Comparison of ENCODE assay signal across 11 cellular contexts in the genomic region with DNA sequence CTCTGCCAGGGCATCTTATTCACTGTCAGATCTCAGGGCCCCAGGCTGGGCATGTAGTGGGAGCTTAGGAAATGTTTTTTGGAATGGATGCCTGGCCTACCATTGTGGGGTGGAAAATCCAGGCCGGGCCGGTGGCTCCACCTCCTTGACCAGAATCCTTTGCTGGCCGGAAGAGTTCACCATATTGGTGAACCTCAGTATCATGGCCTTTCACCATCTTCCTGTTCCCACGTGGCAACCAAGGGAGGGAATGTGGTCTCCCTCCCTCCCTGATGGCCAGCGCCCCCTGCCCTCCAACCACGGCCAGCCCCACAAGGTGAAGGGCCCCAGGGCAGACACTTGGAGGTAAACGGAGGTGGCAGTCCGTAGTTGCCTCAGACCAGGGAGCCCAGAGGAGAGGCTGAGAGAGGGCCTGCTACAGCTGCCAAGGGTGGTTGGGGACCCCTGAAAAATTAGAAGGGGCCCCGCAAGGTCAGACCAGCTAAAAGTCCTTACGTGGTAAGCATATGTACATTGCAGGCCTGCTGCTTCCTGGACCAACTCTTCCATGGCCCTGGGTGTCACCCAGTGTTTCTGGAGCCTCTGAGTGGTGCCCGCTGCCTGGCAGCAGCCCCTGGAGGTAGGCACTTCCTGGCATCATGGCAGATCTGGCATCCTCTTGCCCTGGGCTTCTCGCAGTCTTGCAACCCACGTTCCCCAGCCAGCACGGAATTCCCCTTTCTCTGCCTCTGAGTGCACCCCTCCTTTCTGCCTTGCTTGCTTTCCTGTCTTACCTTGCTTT.
DNase-seq lines count a peak whose midpoint lies in the region; ATAC-seq, FAIRE-seq and TF ChIP-seq lines count a peak whose summit lies in the region.
"Had no signal": no experiment of that assay in that cellular context is flagged by ENCODE, and none has a peak within 500 bp of the region (broad histone marks: within the 10 kb centered on the region; RNA-seq: fewer than 3 reads in every experiment).

No MANE protein-coding gene starts in this region.

- peak overlapping the region in 1 of 2 experiments; percentile 39; a peak in 1 of 4 replicates for H3K9ac ChIP-seq in K562 (ENCODE audit: insufficient read depth in 1 of 2, low read depth in 2 of 2, low read length in 2 of 2)

- no peak for TF ChIP-seq CTCF in left ventricle myocardium inferior (IDR thresholded peaks at IDR 0.05; ENCODE audit: borderline replicate concordance)
- TF ChIP-seq CTCF in K562 (IDR thresholded peaks at IDR 0.05 in 2 of 3, conservative IDR thresholded peaks at IDR 0.05 in 1 of 3; ENCODE audit: insufficient read depth in 2 of 3, low read depth in 1 of 3, low read length in 3 of 3), result no peak
- TF ChIP-seq CTCF in nephron (IDR thresholded peaks at IDR 0.05; ENCODE audit: unreplicated experiment in 3 of 3), result no peak
- TF ChIP-seq CTCF in vagina (IDR thresholded peaks at IDR 0.05), result no peak

- in situ Hi-C loops in K562 (cut with MboI), result no loop called here

- BruUV-seq in K562 (replicated peaks; lab: Mats Ljungman, UMichigan), result no TSS peak

- H4K20me1 ChIP-seq in K562 (replicated peaks; ENCODE audit: control insufficient read depth, insufficient read depth, low read length), result no peaks in the 10 kb centered on the region; the same call in 1 of the 2 replicates

- no peaks in the 10 kb centered on the region for H3K36me3 Mint-ChIP-seq in nephron (ENCODE audit: low read depth)

- no peak overlapping the region for H3K4me3 Mint-ChIP-seq in nephron
- H3K4me3 Mint-ChIP-seq: CD4-positive, alpha-beta T cell; immature natural killer cell had no signal

- H3K36me3 ChIP-seq in left ventricle myocardium inferior, result no peaks in the 10 kb centered on the region
- H3K36me3 ChIP-seq in K562 (ENCODE audit: control insufficient read depth, insufficient read depth, low read length), result no peaks in the 10 kb centered on the region
- no peaks in the 10 kb centered on the region for H3K36me3 ChIP-seq in vagina

- CTCF ChIA-PET in K562 (lab: Yijun Ruan, JAX; ENCODE audit: low intra/inter-chr PET ratio), result no interaction called here

- H3K27me3 ChIP-seq in left ventricle myocardium inferior (ENCODE audit: low read depth), result no peaks in the 10 kb centered on the region
- peaks cover 28 to 65% of the 10 kb centered on the region in 2 experiments; a peak in 4 of 5 replicates for H3K27me3 ChIP-seq in K562 (ENCODE audit: control insufficient read depth in 2 of 2, insufficient read depth in 2 of 2, low read length in 2 of 2)
- no peaks in the 10 kb centered on the region for H3K27me3 ChIP-seq in vagina

- no peaks in the 10 kb centered on the region for H3K79me2 ChIP-seq in K562 (ENCODE audit: control insufficient read depth, insufficient read depth, low read length)

- H3K9me1 ChIP-seq in K562 (ENCODE audit: control insufficient read depth, insufficient read depth, low read length), result no peaks in the 10 kb centered on the region

- WGBS in K562 (ENCODE audit: insufficient coverage, low coverage, missing lambda C conversion rate), result 43% methylated on average over 14 of the region's 14 CpGs

- peaks cover 4% of the 10 kb centered on the region for H3K27me3 Mint-ChIP-seq in nephron (ENCODE audit: low read depth)

- ATAC-seq in left cardiac atrium (no peak), K562 (no peak; the same call in 1 of the 3 replicates), GM18505 (IDR thresholded peaks at IDR 0.05; ENCODE audit: unreplicated experiment) (no peak)

- FAIRE-seq in K562 (lab: Jason Lieb, UNC), result no peak

- peak overlapping the region; percentile 79 to 95 (median 92) for H3K27ac Mint-ChIP-seq in nephron
- H3K27ac Mint-ChIP-seq: CD4-positive, alpha-beta T cell; immature natural killer cell had no signal

- POLR2A ChIA-PET in K562 (lab: Yijun Ruan, JAX), result interaction anchor here (0.9 to 1.4 kb wide), 2 partner anchors 10 to 14 kb away, joined by 3 to 5 read pairs; no protein-coding TSS in a partner anchor

- H2AFZ ChIP-seq in K562 (ENCODE audit: low read depth, low read length), result 0 out of 2 replicates have a peak overlapping the region, but pooled peaks have one; percentile 9

- no peak overlapping the region for H3K4me2 ChIP-seq in K562 (ENCODE audit: insufficient read depth, low read length)

- no peak for DNase-seq in left ventricle myocardium inferior
- no peak for DNase-seq in left cardiac atrium
- DNase-seq in K562 (ENCODE audit: extremely low read depth in 1 of 4, low spot score in 3 of 4), result no peak
- DNase-seq in vagina (ENCODE audit: extremely low spot score in 2 of 2), result no peak
- DNase-seq in GM19240 (ENCODE audit: insufficient read length, low spot score), result no peak
- DNase-seq in caudate nucleus (lab: John Stamatoyannopoulos, UW), result no peak
- DNase-seq: CD4-positive, alpha-beta T cell; GF-D8; immature natural killer cell had no signal

- H3K9me3 Mint-ChIP-seq in nephron, result no peaks in the 10 kb centered on the region
- H3K9me3 Mint-ChIP-seq: CD4-positive, alpha-beta T cell; immature natural killer cell had no signal

- H3K9me3 ChIP-seq in left ventricle myocardium inferior (replicated peaks) (no peaks in the 10 kb centered on the region), K562 (replicated peaks; ENCODE audit: control insufficient read depth, insufficient read depth, low read depth, low read length) (no peaks in the 10 kb centered on the region), vagina (no peaks in the 10 kb centered on the region)

- TF ChIP-seq POLR2A in K562 (conservative IDR thresholded peaks at IDR 0.05) (no peak), vagina (IDR thresholded peaks at IDR 0.05) (no peak), GM18505 (IDR thresholded peaks at IDR 0.05; ENCODE audit: borderline replicate concordance, extremely low read depth, insufficient read depth, insufficient read length) (no peak)

- peaks cover 70% of the 10 kb centered on the region for H3K4me1 Mint-ChIP-seq in nephron
- H3K4me1 Mint-ChIP-seq: immature natural killer cell had no signal

- peak overlapping the region; percentile 76 for H3K27ac ChIP-seq in left ventricle myocardium inferior (replicated peaks)
- no peak overlapping the region for H3K27ac ChIP-seq in K562 (ENCODE audit: extremely low read depth, low read depth, low read length)
- peak overlapping the region; percentile 84 for H3K27ac ChIP-seq in vagina
- H3K27ac ChIP-seq in caudate nucleus (ENCODE audit: low read depth, low read length), result no peak overlapping the region

- H3K4me1 ChIP-seq in left ventricle myocardium inferior (peaks cover 86% of the 10 kb centered on the region), K562 (replicated peaks in 1 of 2; ENCODE audit: control insufficient read depth in 2 of 2, insufficient read depth in 2 of 2, low read length in 2 of 2) (no peaks in the 10 kb centered on the region; a peak in 2 of 5 replicates), vagina (peaks cover 61% of the 10 kb centered on the region)

- intact Hi-C loops in left ventricle myocardium inferior (cut with micrococcal nuclease) (no loop called here), left cardiac atrium (cut with DNase I) (no loop called here), K562 (cut with micrococcal nuclease) (no loop called here), vagina (cut with DNase I) (no loop called here)

- TF ChIP-seq EP300 in K562 (IDR thresholded peaks at IDR 0.05; ENCODE audit: low read length), result no peak

- H3K4me3 ChIP-seq in left ventricle myocardium inferior, result no peak overlapping the region
- H3K4me3 ChIP-seq in K562, result no peak overlapping the region
- no peak overlapping the region for H3K4me3 ChIP-seq in vagina

- no peak for TF ChIP-seq RAD21 in K562 (CRISPR knock-in tag; conservative IDR thresholded peaks at IDR 0.05 in 1 of 2, IDR thresholded peaks at IDR 0.05 in 1 of 2)

TF ChIP-seq in K562, 482 proteins besides CTCF, POLR2A, EP300 and RAD21 (continues in another document):
- TF ChIP-seq COPS2 (conservative IDR thresholded peaks at IDR 0.05) (no peak), SMARCE1 (IDR thresholded peaks at IDR 0.05) (no peak), NCOA4 (IDR thresholded peaks at IDR 0.05; ENCODE audit: partially characterized antibody) (no peak), HMG20B (CRISPR knock-in tag; IDR thresholded peaks at IDR 0.05) (no peak), NFYB (IDR thresholded peaks at IDR 0.05; ENCODE audit: extremely low read depth, insufficient read length) (no peak), HNRNPK (IDR thresholded peaks at IDR 0.05; ENCODE audit: low read depth, low read length, poor library complexity, severe bottlenecking) (no peak)
- TF ChIP-seq, protein P1, sequence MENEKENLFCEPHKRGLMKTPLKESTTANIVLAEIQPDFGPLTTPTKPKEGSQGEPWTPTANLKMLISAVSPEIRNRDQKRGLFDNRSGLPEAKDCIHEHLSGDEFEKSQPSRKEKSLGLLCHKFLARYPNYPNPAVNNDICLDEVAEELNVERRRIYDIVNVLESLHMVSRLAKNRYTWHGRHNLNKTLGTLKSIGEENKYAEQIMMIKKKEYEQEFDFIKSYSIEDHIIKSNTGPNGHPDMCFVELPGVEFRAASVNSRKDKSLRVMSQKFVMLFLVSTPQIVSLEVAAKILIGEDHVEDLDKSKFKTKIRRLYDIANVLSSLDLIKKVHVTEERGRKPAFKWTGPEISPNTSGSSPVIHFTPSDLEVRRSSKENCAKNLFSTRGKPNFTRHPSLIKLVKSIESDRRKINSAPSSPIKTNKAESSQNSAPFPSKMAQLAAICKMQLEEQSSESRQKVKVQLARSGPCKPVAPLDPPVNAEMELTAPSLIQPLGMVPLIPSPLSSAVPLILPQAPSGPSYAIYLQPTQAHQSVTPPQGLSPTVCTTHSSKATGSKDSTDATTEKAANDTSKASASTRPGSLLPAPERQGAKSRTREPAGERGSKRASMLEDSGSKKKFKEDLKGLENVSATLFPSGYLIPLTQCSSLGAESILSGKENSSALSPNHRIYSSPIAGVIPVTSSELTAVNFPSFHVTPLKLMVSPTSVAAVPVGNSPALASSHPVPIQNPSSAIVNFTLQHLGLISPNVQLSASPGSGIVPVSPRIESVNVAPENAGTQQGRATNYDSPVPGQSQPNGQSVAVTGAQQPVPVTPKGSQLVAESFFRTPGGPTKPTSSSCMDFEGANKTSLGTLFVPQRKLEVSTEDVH (IDR thresholded peaks at IDR 0.05; ENCODE audit: low read depth, partially characterized antibody), result no peak

Comparison
In these comparisons a context has a peak if more than half of its experiments do, and no peak if none do; other contexts are left out.
1. H3K27ac ChIP-seq: peak in left ventricle myocardium inferior (single experiment) and vagina (single experiment); none in K562 (single experiment) and caudate nucleus (single experiment).